ENCODE assay signal across 21 cellular contexts in the genomic region with DNA sequence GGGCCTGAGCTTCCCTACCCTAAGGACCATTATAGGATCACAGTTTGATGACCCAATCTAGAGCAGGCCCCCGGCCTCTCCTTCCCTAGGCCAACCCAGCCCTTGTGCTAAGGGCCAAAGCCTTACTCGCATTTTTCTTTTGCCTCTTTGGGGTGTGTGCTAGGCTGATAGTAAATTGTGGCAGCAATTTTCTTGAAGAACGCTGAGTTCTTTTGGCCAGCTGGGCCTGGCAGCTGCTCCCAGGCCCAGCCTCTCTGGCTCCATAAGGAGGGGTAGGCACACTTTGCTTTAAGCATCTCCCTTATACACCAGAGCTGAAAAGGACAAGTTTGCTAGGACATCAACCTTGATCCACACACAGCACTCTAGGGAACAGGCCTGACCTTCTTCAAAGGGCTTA. TPM values are rescaled to one million over a fixed set of nuclear protein-coding genes. Genes with fewer than 3 reads are reported as not detected.
DNase-seq lines count a peak whose midpoint lies in the region; ATAC-seq and TF ChIP-seq lines count a peak whose summit lies in the region.
"Had no signal": no experiment of that assay in that cellular context is flagged by ENCODE, and none has a peak within 500 bp of the region (broad histone marks: within the 10 kb centered on the region; RNA-seq: fewer than 3 reads in every experiment).

No MANE protein-coding gene starts in this region.

- H3K79me2 ChIP-seq in KMS-11 (ENCODE audit: insufficient read depth, low read depth): peaks cover 27% of the 10 kb centered on the region; the same call in 1 of the 2 replicates

- no peak for TF ChIP-seq EP300 in suprapubic skin (IDR thresholded peaks at IDR 0.05)

- H3K27ac ChIP-seq in KMS-11: peak overlapping the region; percentile 53
- peak overlapping the region; percentile 66 for H3K27ac ChIP-seq in left ventricle myocardium inferior (replicated peaks)
- H3K27ac ChIP-seq in suprapubic skin: peak overlapping the region; percentile 29
- H3K27ac ChIP-seq: brain microvascular endothelial cell, neural progenitor cell, right lobe of liver had no signal

- TF ChIP-seq POLR2A in suprapubic skin (IDR thresholded peaks at IDR 0.05): no peak

- no peaks in the 10 kb centered on the region for H4K20me1 ChIP-seq in KMS-11 (ENCODE audit: insufficient read depth)

- H3K9me3 ChIP-seq in left ventricle myocardium inferior (replicated peaks): no peaks in the 10 kb centered on the region
- no peaks in the 10 kb centered on the region for H3K9me3 ChIP-seq in suprapubic skin
- H3K9me3 ChIP-seq: right lobe of liver had no signal

- no peaks in the 10 kb centered on the region for H3K27me3 ChIP-seq in KMS-11 (ENCODE audit: insufficient read depth, low read depth)
- no peaks in the 10 kb centered on the region for H3K27me3 ChIP-seq in left ventricle myocardium inferior (ENCODE audit: low read depth)
- peaks cover 6% of the 10 kb centered on the region for H3K27me3 ChIP-seq in suprapubic skin
- H3K27me3 ChIP-seq: brain microvascular endothelial cell had no signal

- peak overlapping the region; percentile 63 for H3K4me2 ChIP-seq in KMS-11
- H3K4me2 ChIP-seq: neural progenitor cell had no signal

- H3K36me3 ChIP-seq in KMS-11 (ENCODE audit: insufficient read depth) (no peaks in the 10 kb centered on the region), left ventricle myocardium inferior (no peaks in the 10 kb centered on the region), suprapubic skin (no peaks in the 10 kb centered on the region)
- H3K36me3 ChIP-seq: brain microvascular endothelial cell, neural progenitor cell, right lobe of liver had no signal

- 45% methylated on average over 3 of the region's 3 CpGs for whole genome bisulfite sequencing in suprapubic skin

- H3K9ac ChIP-seq in KMS-11: peak overlapping the region; percentile 5; the same call in 1 of the 2 replicates
- H3K9ac ChIP-seq: neural progenitor cell had no signal

- no peak overlapping the region for H2AFZ ChIP-seq in KMS-11 (ENCODE audit: low read depth)
- H2AFZ ChIP-seq: neural progenitor cell had no signal

- ATAC-seq in GM19351 (IDR thresholded peaks at IDR 0.05; ENCODE audit: unreplicated experiment): no peak
- ATAC-seq: activated naive CD8-positive, alpha-beta T cell treated with anti-CD3 and anti-CD28 coated beads, Interleukin-2, amount 50 U/mL, for 24 hours; right lobe of liver; stimulated activated naive B cell treated with anti-CD40 and anti-IgM and Interleukin-4, amounts not matched to agents 10 μg/mL and 1 μg/mL and 100 μg/mL, for 72 hours had no signal

- H3K4me1 ChIP-seq in KMS-11 (ENCODE audit: low read depth, poor library complexity, severe bottlenecking): peaks cover 91% of the 10 kb centered on the region
- peaks cover 49% of the 10 kb centered on the region for H3K4me1 ChIP-seq in left ventricle myocardium inferior
- peaks cover 42% of the 10 kb centered on the region for H3K4me1 ChIP-seq in suprapubic skin

- intact Hi-C loops in left ventricle myocardium inferior (cut with micrococcal nuclease): no loop called here

- TF ChIP-seq CTCF in KMS-11 (conservative IDR thresholded peaks at IDR 0.05; ENCODE audit: low read depth, low read length): no peak
- no peak for TF ChIP-seq CTCF in left ventricle myocardium inferior (IDR thresholded peaks at IDR 0.05; ENCODE audit: borderline replicate concordance)
- no peak for TF ChIP-seq CTCF in suprapubic skin (IDR thresholded peaks at IDR 0.05)

- H3K4me3 ChIP-seq in KMS-11 (IDR thresholded peaks at IDR 0.05; ENCODE audit: insufficient read depth, low read depth, low read length) (no peak overlapping the region), left ventricle myocardium inferior (no peak overlapping the region), suprapubic skin (no peak overlapping the region)
- H3K4me3 ChIP-seq: lung, neural progenitor cell, right lobe of liver had no signal

- DNase-seq in NCI-H524 treated with DMSO at 0.1 percent for 48 hours (lab: John Stamatoyannopoulos, UW): peak; percentile 23
- no peak for DNase-seq in left ventricle myocardium inferior
- no peak for DNase-seq in suprapubic skin (ENCODE audit: low spot score in 2 of 2)
- DNase-seq in NCI-H82 treated with DMSO at 0.1 percent for 48 hours (lab: John Stamatoyannopoulos, UW; ENCODE audit: unreplicated experiment): no peak
- DNase-seq in 8988T: no peak
- no peak for DNase-seq in SIG-M5 treated with dmso at 0.1 percent for 504 hours (lab: John Stamatoyannopoulos, UW; ENCODE audit: unreplicated experiment)
- DNase-seq: activated CD4-positive, alpha-beta T cell treated with anti-CD3 and anti-CD28 coated beads for 4 hours; activated gamma-delta T cell; activated naive CD8-positive, alpha-beta T cell treated with anti-CD3 and anti-CD28 coated beads, Interleukin-2, amount 50 U/mL, for 24 hours; CD4-positive, CD25-positive, alpha-beta regulatory T cell; effector CD4-positive, alpha-beta T cell; GOT3; posterior cingulate gyrus; right lobe of liver; stimulated activated naive B cell treated with anti-CD40 and anti-IgM and Interleukin-4, amounts not matched to agents 10 μg/mL and 1 μg/mL and 100 μg/mL, for 72 hours had no signal

RNA-seq across cellular contexts. Expression of gene OLFML2B, which starts 4.2 kb away (rescaled TPM):
- total RNA-seq in left ventricle myocardium inferior (3.4 TPM), suprapubic skin (1 to 10 TPM; 2.7 to 5.2 (median 3.6) TPM)
- total RNA-seq: CD4-positive, CD25-positive, alpha-beta regulatory T cell; OCI-LY7 had no signal

RNA-seq across cellular contexts. Expression of gene NOS1AP, which starts 50.1 kb away (rescaled TPM):
- total RNA-seq in left ventricle myocardium inferior (6.2 TPM), suprapubic skin (1 to 10 TPM; 1.9 to 9.5 (median 3.3) TPM)
- total RNA-seq: CD4-positive, CD25-positive, alpha-beta regulatory T cell; OCI-LY7 had no signal
